Comparison of ENCODE assay signal across 24 cellular contexts in the genomic region with DNA sequence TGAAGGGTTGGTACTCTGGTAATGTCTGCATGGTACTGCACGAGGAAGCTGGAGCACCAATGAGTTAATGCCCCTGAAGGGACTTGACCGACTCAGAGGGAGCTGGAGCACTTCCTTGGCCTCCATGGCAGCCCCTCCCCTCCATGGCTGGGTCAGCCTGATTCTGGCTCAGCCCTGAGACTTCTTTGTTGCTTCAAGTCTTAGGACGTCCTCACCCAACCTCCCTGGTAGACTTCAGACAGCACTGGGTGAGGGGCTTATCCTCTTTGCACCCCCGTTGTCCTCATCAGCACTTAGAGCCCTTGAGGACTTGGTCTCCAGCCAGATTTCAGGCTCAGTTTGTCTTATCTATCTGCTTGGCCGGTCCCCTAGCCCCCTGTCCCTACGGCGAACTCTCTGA. TPM values are rescaled to one million over a fixed set of nuclear protein-coding genes. Genes with fewer than 3 reads are reported as not detected.
DNase-seq lines count a peak whose midpoint lies in the region; ATAC-seq and TF ChIP-seq lines count a peak whose summit lies in the region.
"Had no signal": no experiment of that assay in that cellular context is flagged by ENCODE, and none has a peak within 500 bp of the region (broad histone marks: within the 10 kb centered on the region; RNA-seq: fewer than 3 reads in every experiment).

No MANE protein-coding gene starts in this region.

- H4K20me1 ChIP-seq in OCI-LY1 (ENCODE audit: insufficient read depth, low read length), result no peaks in the 10 kb centered on the region

- POLR2A ChIA-PET in activated CD4-positive, alpha-beta T cell treated with anti-CD3 and anti-CD28 coated beads, Interleukin-2, amount 10 ng/mL, durations not matched to agents 7 days and 5 days (lab: Charles Lee), result no interaction called here

- H3F3A ChIP-seq in OCI-LY1 (ENCODE audit: insufficient read depth, low read length), result peaks cover 6% of the 10 kb centered on the region; the same call in 1 of the 2 replicates

- no peak overlapping the region for H2AFZ ChIP-seq in OCI-LY1 (ENCODE audit: low read length)

- H3K36me3 ChIP-seq in OCI-LY1 (ENCODE audit: insufficient read depth, low read length) (no peaks in the 10 kb centered on the region), mucosa of descending colon (ENCODE audit: low read depth) (no peaks in the 10 kb centered on the region)
- H3K36me3 ChIP-seq: breast epithelium had no signal

- H3K4me1 ChIP-seq in OCI-LY1 (ENCODE audit: insufficient read depth, low read length, severe bottlenecking), result peaks cover 62% of the 10 kb centered on the region
- H3K4me1 ChIP-seq in mucosa of descending colon (ENCODE audit: low read depth), result peaks cover 2% of the 10 kb centered on the region
- H3K4me1 ChIP-seq: breast epithelium, foreskin keratinocyte had no signal

- H3K9me2 ChIP-seq in OCI-LY1 (ENCODE audit: low read depth, low read length), result no peaks in the 10 kb centered on the region

- no peak overlapping the region for H3K4me3 Mint-ChIP-seq in activated CD4-positive, alpha-beta T cell treated with anti-CD3 and anti-CD28 coated beads, Interleukin-2, amount 10 ng/mL, durations not matched to agents 7 days and 5 days
- H3K4me3 Mint-ChIP-seq in activated naive CD8-positive, alpha-beta T cell treated with anti-CD3 and anti-CD28 coated beads, Interleukin-2, amount 50 U/mL, for 24 hours, result no peak overlapping the region
- H3K4me3 Mint-ChIP-seq in osteocyte (ENCODE audit: unreplicated experiment), result no peak overlapping the region
- H3K4me3 Mint-ChIP-seq: WTC11 had no signal

- intact Hi-C loops in mucosa of descending colon (cut with DNase I, micrococcal nuclease), result no loop called here

- H3K9me3 ChIP-seq in OCI-LY1 (ENCODE audit: low read length) (no peaks in the 10 kb centered on the region), mucosa of descending colon (no peaks in the 10 kb centered on the region)
- H3K9me3 ChIP-seq: breast epithelium had no signal

- peak overlapping the region; percentile 98 for H3K27ac Mint-ChIP-seq in activated CD4-positive, alpha-beta T cell treated with anti-CD3 and anti-CD28 coated beads, Interleukin-2, amount 10 ng/mL, durations not matched to agents 7 days and 5 days
- peak overlapping the region; percentile 89 for H3K27ac Mint-ChIP-seq in activated naive CD8-positive, alpha-beta T cell treated with anti-CD3 and anti-CD28 coated beads, Interleukin-2, amount 50 U/mL, for 24 hours
- no peak overlapping the region for H3K27ac Mint-ChIP-seq in osteocyte (ENCODE audit: unreplicated experiment)
- H3K27ac Mint-ChIP-seq: WTC11 had no signal

- H3K36me3 Mint-ChIP-seq in activated CD4-positive, alpha-beta T cell treated with anti-CD3 and anti-CD28 coated beads, Interleukin-2, amount 10 ng/mL, durations not matched to agents 7 days and 5 days (ENCODE audit: low read depth), result peaks cover 30% of the 10 kb centered on the region
- no peaks in the 10 kb centered on the region for H3K36me3 Mint-ChIP-seq in activated naive CD8-positive, alpha-beta T cell treated with anti-CD3 and anti-CD28 coated beads, Interleukin-2, amount 50 U/mL, for 24 hours (ENCODE audit: low read depth)
- H3K36me3 Mint-ChIP-seq in osteocyte (ENCODE audit: unreplicated experiment), result no peaks in the 10 kb centered on the region
- H3K36me3 Mint-ChIP-seq: WTC11 had no signal

- no peak overlapping the region for H3K4me3 ChIP-seq in OCI-LY1 (ENCODE audit: low read depth, low read length, poor library complexity, severe bottlenecking)
- no peak overlapping the region for H3K4me3 ChIP-seq in mucosa of descending colon
- H3K4me3 ChIP-seq: breast epithelium had no signal

- no peak overlapping the region for H3K9ac ChIP-seq in OCI-LY1 (ENCODE audit: low read length)

- no peaks in the 10 kb centered on the region for H3K79me2 ChIP-seq in OCI-LY1 (ENCODE audit: insufficient read depth, low read length)

- ATAC-seq in activated naive CD8-positive, alpha-beta T cell treated with anti-CD3 and anti-CD28 coated beads, Interleukin-2, amount 50 U/mL, for 24 hours, result no peak
- ATAC-seq in mucosa of descending colon (no peak), HG03139 (IDR thresholded peaks at IDR 0.05; ENCODE audit: unreplicated experiment) (no peak)
- ATAC-seq: foreskin keratinocyte, HCT116, WTC11 had no signal

- no peak for DNase-seq in activated CD4-positive, alpha-beta T cell treated with anti-CD3 and anti-CD28 coated beads, Interleukin-2, amount 10 ng/mL, durations not matched to agents 7 days and 5 days
- DNase-seq in activated CD4-positive, alpha-beta T cell treated with anti-CD3 and anti-CD28 coated beads, Interleukin-2, amount 50 U/mL, for 48 hours, result no peak
- no peak for DNase-seq in activated naive CD8-positive, alpha-beta T cell treated with anti-CD3 and anti-CD28 coated beads, Interleukin-2, amount 50 U/mL, for 24 hours
- DNase-seq in osteocyte (ENCODE audit: extremely low spot score, unreplicated experiment) (peak; percentile 51), mucosa of descending colon (no peak), AG08395 (ENCODE audit: low spot score) (no peak)
- DNase-seq: dermis blood vessel endothelial cell; foreskin keratinocyte; hippocampal formation; kidney; mammary epithelial cell; NCI-H1436 treated with DMSO at 0.1 percent for 48 hours; NCI-H2171 treated with DMSO at 0.1 percent for 48 hours; posterior cingulate gyrus; SHP77; stimulated activated CD4-positive, alpha-beta T cell treated with anti-CD3 and anti-CD28 coated beads, Interleukin-4, amount 100 ng/mL, for 1 hour had no signal

- peak overlapping the region; percentile 92 for H3K27ac ChIP-seq in OCI-LY1 (ENCODE audit: low read depth, low read length, poor library complexity, severe bottlenecking)
- H3K27ac ChIP-seq: C4-2B, epithelial cell of prostate, foreskin keratinocyte had no signal

- CTCF ChIA-PET in activated CD4-positive, alpha-beta T cell treated with anti-CD3 and anti-CD28 coated beads, Interleukin-2, amount 10 ng/mL, durations not matched to agents 7 days and 5 days (lab: Charles Lee), result interaction anchor here (1.5 kb wide), 1 partner anchor 18 kb away, joined by 10 read pairs; no protein-coding TSS in a partner anchor

- TF ChIP-seq CTCF in OCI-LY1 (IDR thresholded peaks at IDR 0.05; ENCODE audit: low read length) (no peak), osteocyte (IDR thresholded peaks at IDR 0.05) (no peak), mucosa of descending colon (IDR thresholded peaks at IDR 0.05) (no peak)

- no peaks in the 10 kb centered on the region for H3K27me3 ChIP-seq in OCI-LY1 (ENCODE audit: insufficient read depth, low read length)

- peaks cover 84% of the 10 kb centered on the region for H3K4me1 Mint-ChIP-seq in activated CD4-positive, alpha-beta T cell treated with anti-CD3 and anti-CD28 coated beads, Interleukin-2, amount 10 ng/mL, durations not matched to agents 7 days and 5 days
- H3K4me1 Mint-ChIP-seq in activated naive CD8-positive, alpha-beta T cell treated with anti-CD3 and anti-CD28 coated beads, Interleukin-2, amount 50 U/mL, for 24 hours, result peaks cover 100% of the 10 kb centered on the region
- no peaks in the 10 kb centered on the region for H3K4me1 Mint-ChIP-seq in osteocyte (ENCODE audit: unreplicated experiment)

- H3K4me2 ChIP-seq in OCI-LY1 (ENCODE audit: low read length), result no peak overlapping the region

- H3K9me3 Mint-ChIP-seq in activated CD4-positive, alpha-beta T cell treated with anti-CD3 and anti-CD28 coated beads, Interleukin-2, amount 10 ng/mL, durations not matched to agents 7 days and 5 days, result peaks cover 5% of the 10 kb centered on the region
- no peaks in the 10 kb centered on the region for H3K9me3 Mint-ChIP-seq in activated naive CD8-positive, alpha-beta T cell treated with anti-CD3 and anti-CD28 coated beads, Interleukin-2, amount 50 U/mL, for 24 hours
- no peaks in the 10 kb centered on the region for H3K9me3 Mint-ChIP-seq in osteocyte (ENCODE audit: unreplicated experiment)

- H3K27me3 Mint-ChIP-seq in activated CD4-positive, alpha-beta T cell treated with anti-CD3 and anti-CD28 coated beads, Interleukin-2, amount 10 ng/mL, durations not matched to agents 7 days and 5 days, result no peaks in the 10 kb centered on the region
- no peaks in the 10 kb centered on the region for H3K27me3 Mint-ChIP-seq in activated naive CD8-positive, alpha-beta T cell treated with anti-CD3 and anti-CD28 coated beads, Interleukin-2, amount 50 U/mL, for 24 hours
- H3K27me3 Mint-ChIP-seq in osteocyte (ENCODE audit: unreplicated experiment), result peaks cover 53% of the 10 kb centered on the region

RNA-seq across cellular contexts. Expression of gene TAGAP, which starts 16.4 kb away (rescaled TPM):
- total RNA-seq in activated CD4-positive, alpha-beta T cell treated with anti-CD3 and anti-CD28 coated beads, Interleukin-2, amount 10 ng/mL, durations not matched to agents 7 days and 5 days, result 10 to 100 TPM; 60.3 to 67.9 TPM
- total RNA-seq in osteocyte, result not detected in 2 replicates
- total RNA-seq in mucosa of descending colon, result 1 to 10 TPM; 2.0 to 4.1 (median 3.7) TPM
- total RNA-seq: A673, dermis blood vessel endothelial cell had no signal

Comparison
In these comparisons a context has a peak if more than half of its experiments do, and no peak if none do; other contexts are left out.
1. RNA of gene TAGAP, which starts 16.4 kb away (total RNA-seq): 60.3 to 67.9 TPM in activated CD4-positive, alpha-beta T cell treated with anti-CD3 and anti-CD28 coated beads, Interleukin-2, amount 10 ng/mL, durations not matched to agents 7 days and 5 days; 2.0 to 4.1 TPM in mucosa of descending colon and not detected in osteocyte; every median in the first group is over 10 times any median in the second.